Comparison of ENCODE assay signal across 8 cellular contexts in genomic region chr22:37566903-37567798, GRCh38. TPM values are rescaled to one million over a fixed set of nuclear protein-coding genes. Genes with fewer than 3 reads are reported as not detected.
DNase-seq lines count a peak whose midpoint lies in the region; ATAC-seq, FAIRE-seq and TF ChIP-seq lines count a peak whose summit lies in the region.

No MANE protein-coding gene starts in this region.

- in situ Hi-C loops in brain microvascular endothelial cell (cut with HindIII; ENCODE audit: low pct_ligation_motif_present, low sequenced_read_pairs), result no loop called here

- H3K4me3 ChIP-seq in brain microvascular endothelial cell (ENCODE audit: low read depth, low read length), result no peak overlapping the region

- peaks cover 0 to 5% (median 0%) of the 10 kb centered on the region in 7 donors for H3K9me3 Mint-ChIP-seq in CD14-positive monocyte

- ATAC-seq in GM19463 (IDR thresholded peaks at IDR 0.05; ENCODE audit: unreplicated experiment) (peak; percentile 62), HG02840 (IDR thresholded peaks at IDR 0.05; ENCODE audit: low FRiP score, unreplicated experiment) (no peak)

- no peaks in the 10 kb centered on the region for H3K27me3 ChIP-seq in brain microvascular endothelial cell (replicated peaks)

- H3K36me3 ChIP-seq in brain microvascular endothelial cell (replicated peaks), result peaks cover 44% of the 10 kb centered on the region

- H3K27me3 Mint-ChIP-seq in CD14-positive monocyte (ENCODE audit: low read depth in 3 of 3), result peaks cover 17 to 29% (median 26%) of the 10 kb centered on the region in 3 donors

- H3K4me3 Mint-ChIP-seq in CD14-positive monocyte, result peak overlapping the region in 1 of 2 donors; percentile 64

- H3K27ac Mint-ChIP-seq in CD14-positive monocyte, result peak overlapping the region in 6 of 7 donors; percentile 33 to 79 (median 62)

- DNase-seq in CD14-positive monocyte (ENCODE audit: low spot score) (peak; percentile 72), NAMALWA (ENCODE audit: low spot score) (peak; percentile 84), brain microvascular endothelial cell (no peak)
- peak; percentile 80 to 87 for DNase-seq in stimulated activated CD4-positive, alpha-beta T cell treated with anti-CD3 and anti-CD28 coated beads, Interleukin-1b, Interleukin-23, amount 100 ng/mL, for 1 hour (ENCODE audit: low read depth in 2 of 2)

- peaks cover 56 to 74% of the 10 kb centered on the region in 2 donors for H3K36me3 Mint-ChIP-seq in CD14-positive monocyte

- TF ChIP-seq CTCF in CD14-positive monocyte (IDR thresholded peaks at IDR 0.05) (peak; percentile 98), VCaP (conservative IDR thresholded peaks at IDR 0.05) (peak; percentile 94), brain microvascular endothelial cell (IDR thresholded peaks at IDR 0.05; ENCODE audit: low read depth, low read length, missing control alignments) (peak; percentile 95)

- intact Hi-C loops in CD14-positive monocyte (cut with micrococcal nuclease), result loop anchor here (1.0 to 2.0 kb wide), 4 partner anchors 22 to 29 kb away; no protein-coding TSS in a partner anchor

- peaks cover 60% of the 10 kb centered on the region for H3K4me1 Mint-ChIP-seq in CD14-positive monocyte

- FAIRE-seq in islet of Langerhans (lab: Jason Lieb, UNC), result peak; percentile 43

- H3K27ac ChIP-seq in VCaP (no peak overlapping the region), brain microvascular endothelial cell (no peak overlapping the region)

RNA-seq across cellular contexts. Expression of gene CDC42EP1, which starts 6.9 kb away (rescaled TPM):
- 1 to 10 TPM; 5.9 to 8.5 TPM for polyA plus RNA-seq in CD14-positive monocyte

RNA-seq across cellular contexts. Expression of gene LGALS2, which starts 12.7 kb away (rescaled TPM):
- 100 to 1,000 TPM; 654 to 878 TPM for polyA plus RNA-seq in CD14-positive monocyte

RNA-seq across cellular contexts. Expression of gene GGA1, which starts 41.5 kb away (rescaled TPM):
- polyA plus RNA-seq in CD14-positive monocyte, result 10 to 100 TPM; 19.8 to 24.8 TPM

RNA-seq across cellular contexts. Expression of gene CARD10, which starts 47.9 kb away (rescaled TPM):
- not detected for polyA plus RNA-seq in CD14-positive monocyte
